ENCODE assay signal across 8 cellular contexts in genomic region chr11:58513747-58514367, GRCh38. TPM values are rescaled to one million over a fixed set of nuclear protein-coding genes. Genes with fewer than 3 reads are reported as not detected.
DNase-seq lines count a peak whose midpoint lies in the region; ATAC-seq and TF ChIP-seq lines count a peak whose summit lies in the region.

No MANE protein-coding gene starts in this region.

- POLR2A ChIA-PET in HEK293 (lab: Yijun Ruan, JAX): no interaction called here

- DNase-seq in natural killer cell: no peak
- no peak for DNase-seq in natural killer cell treated with Interleukin-12 subunit alpha and Interleukin-12 subunit beta and Interleukin-15 and Interleukin-18, amount 100 ng/mL, for 72 hours (ENCODE audit: low spot score)
- peak; percentile 0 for DNase-seq in NCI-H524 treated with DMSO at 0.1 percent for 48 hours (lab: John Stamatoyannopoulos, UW)
- peak; percentile 76 to 86 for DNase-seq in cardiac fibroblast (ENCODE audit: low read depth in 2 of 2)
- no peak for DNase-seq in left lobe of liver (ENCODE audit: low spot score)
- DNase-seq in aorta: no peak

- ATAC-seq in natural killer cell (peak in 2 of 3 donors; percentile 60 to 61), left lobe of liver (peak; percentile 76), aorta (ENCODE audit: low FRiP score) (peak; percentile 63), GM19467 (IDR thresholded peaks at IDR 0.05; ENCODE audit: unreplicated experiment) (no peak)
- no peak for ATAC-seq in natural killer cell treated with Interleukin-12 subunit alpha and Interleukin-12 subunit beta and Interleukin-15 and Interleukin-18, amount 100 ng/mL, for 72 hours

- H3K9me3 ChIP-seq in HEK293 (ENCODE audit: control insufficient read depth, insufficient read depth, low read depth, low read length) (no peaks in the 10 kb centered on the region), aorta (ENCODE audit: control insufficient read depth, low read length) (no peaks in the 10 kb centered on the region)

- no peaks in the 10 kb centered on the region for H3K27me3 ChIP-seq in aorta (ENCODE audit: control insufficient read depth in 1 of 2, insufficient read depth in 2 of 2, low read length in 1 of 2)

- CTCF ChIA-PET in HEK293 (lab: Yijun Ruan, JAX): interaction anchor here (0.5 to 6.5 kb wide), 15 partner anchors 8 to 1170 kb away, joined by 3 to 43 read pairs (median 3); no protein-coding TSS in a partner anchor

- H3K36me3 Mint-ChIP-seq in natural killer cell: no peaks in the 10 kb centered on the region
- no peaks in the 10 kb centered on the region for H3K36me3 Mint-ChIP-seq in natural killer cell treated with Interleukin-12 subunit alpha and Interleukin-12 subunit beta and Interleukin-15 and Interleukin-18, amount 100 ng/mL, for 72 hours

- 23% methylated on average over 5 of the region's 5 CpGs for WGBS in aorta, 2 donors

- no peak overlapping the region for H3K4me3 ChIP-seq in HEK293 (ENCODE audit: low read depth, low read length)
- H3K4me3 ChIP-seq in cardiac fibroblast (replicated peaks in 1 of 2; ENCODE audit: low read depth in 2 of 2, low read length in 2 of 2): no peak overlapping the region
- no peak overlapping the region for H3K4me3 ChIP-seq in aorta (ENCODE audit: low read length in 2 of 2)

- H3K36me3 ChIP-seq in HEK293 (ENCODE audit: control insufficient read depth in 2 of 2, insufficient read depth in 1 of 2, low read length in 2 of 2): no peaks in the 10 kb centered on the region
- no peaks in the 10 kb centered on the region for H3K36me3 ChIP-seq in aorta (ENCODE audit: control insufficient read depth in 1 of 2, insufficient read depth in 2 of 2, low read length in 1 of 2)

- H3K27me3 Mint-ChIP-seq in natural killer cell (ENCODE audit: low read depth in 2 of 2): peaks cover 0 to 3% of the 10 kb centered on the region in 2 donors
- H3K27me3 Mint-ChIP-seq in natural killer cell treated with Interleukin-12 subunit alpha and Interleukin-12 subunit beta and Interleukin-15 and Interleukin-18, amount 100 ng/mL, for 72 hours: no peaks in the 10 kb centered on the region

- no peaks in the 10 kb centered on the region for H3K4me1 Mint-ChIP-seq in natural killer cell
- H3K4me1 Mint-ChIP-seq in natural killer cell treated with Interleukin-12 subunit alpha and Interleukin-12 subunit beta and Interleukin-15 and Interleukin-18, amount 100 ng/mL, for 72 hours (ENCODE audit: low read depth in 2 of 2): no peaks in the 10 kb centered on the region

- no peak overlapping the region for H3K27ac Mint-ChIP-seq in natural killer cell
- H3K27ac Mint-ChIP-seq in natural killer cell treated with Interleukin-12 subunit alpha and Interleukin-12 subunit beta and Interleukin-15 and Interleukin-18, amount 100 ng/mL, for 72 hours: no peak overlapping the region

- no peaks in the 10 kb centered on the region for H3K9me3 Mint-ChIP-seq in natural killer cell
- no peaks in the 10 kb centered on the region for H3K9me3 Mint-ChIP-seq in natural killer cell treated with Interleukin-12 subunit alpha and Interleukin-12 subunit beta and Interleukin-15 and Interleukin-18, amount 100 ng/mL, for 72 hours

- TF ChIP-seq CTCF in natural killer cell (IDR thresholded peaks at IDR 0.05) (peak; percentile 37), HEK293 (tag by site-specific recombination; IDR thresholded peaks at IDR 0.05) (no peak), cardiac fibroblast (IDR thresholded peaks at IDR 0.05; ENCODE audit: low read depth, low read length) (peak; percentile 64)

- no peaks in the 10 kb centered on the region for H3K4me1 ChIP-seq in HEK293 (ENCODE audit: control insufficient read depth, insufficient read depth, low read length)
- H3K4me1 ChIP-seq in aorta (ENCODE audit: control insufficient read depth in 1 of 2, insufficient read depth in 2 of 2, low read length in 2 of 2): no peaks in the 10 kb centered on the region

- intact Hi-C loops in natural killer cell (cut with micrococcal nuclease) (loop anchor here (5.0 kb wide), 1 partner anchor 947 kb away; the partner anchor contains the start of gene UBE2L6), aorta (cut with DNase I) (loop anchor here in 1 of 2 donors (10.0 kb wide), 1 partner anchor 1059 kb away; no protein-coding TSS in a partner anchor)

- H3K4me3 Mint-ChIP-seq in natural killer cell: no peak overlapping the region
- no peak overlapping the region for H3K4me3 Mint-ChIP-seq in natural killer cell treated with Interleukin-12 subunit alpha and Interleukin-12 subunit beta and Interleukin-15 and Interleukin-18, amount 100 ng/mL, for 72 hours

- no peak overlapping the region for H3K27ac ChIP-seq in HEK293 (ENCODE audit: extremely low read depth, low read depth, low read length)
- H3K27ac ChIP-seq in aorta (ENCODE audit: low read depth in 1 of 2, low read length in 2 of 2): no peak overlapping the region

TF ChIP-seq in HEK293, 187 proteins besides CTCF, POLR2A, EP300 and RAD21:
- TF ChIP-seq HOXD13 (CRISPR knock-in tag; IDR thresholded peaks at IDR 0.05; ENCODE audit: borderline replicate concordance) (no peak), ZFP41 (tag by site-specific recombination; IDR thresholded peaks at IDR 0.05; ENCODE audit: borderline replicate concordance) (no peak), ZNF792 (tag by site-specific recombination; IDR thresholded peaks at IDR 0.05) (no peak), ZXDB (tag by site-specific recombination; IDR thresholded peaks at IDR 0.05) (no peak), ZNF837 (tag by site-specific recombination; IDR thresholded peaks at IDR 0.05) (no peak), ZNF654 (tag by site-specific recombination; IDR thresholded peaks at IDR 0.05; ENCODE audit: low read depth) (peak; percentile 67), ZSCAN5A (tag by site-specific recombination; IDR thresholded peaks at IDR 0.05) (no peak)

RNA-seq across cellular contexts. Expression of gene OR5B21, which starts 6.0 kb away (rescaled TPM):
- total RNA-seq in natural killer cell (under 1 TPM in 2 of 3 donors, not detected in 1; 0.28 to 0.55 TPM), left lobe of liver (not detected), aorta (not detected)
- total RNA-seq in natural killer cell treated with Interleukin-12 subunit alpha and Interleukin-12 subunit beta and Interleukin-15 and Interleukin-18, amount 100 ng/mL, for 72 hours: 1 to 10 TPM; 3.5 to 3.9 TPM
- polyA plus RNA-seq in aorta: not detected

Comparison
In these comparisons a context has a peak if more than half of its experiments do, and no peak if none do; other contexts are left out.
1. ATAC-seq: peak in natural killer cell (2 of 3), left lobe of liver (single experiment) and aorta (single experiment); none in natural killer cell treated with Interleukin-12 subunit alpha and Interleukin-12 subunit beta and Interleukin-15 and Interleukin-18, amount 100 ng/mL, for 72 hours (0 of 2) and GM19467 (single experiment).
2. DNase-seq: peak in NCI-H524 treated with DMSO at 0.1 percent for 48 hours (single experiment) and cardiac fibroblast (2 of 2); none in natural killer cell (single experiment), natural killer cell treated with Interleukin-12 subunit alpha and Interleukin-12 subunit beta and Interleukin-15 and Interleukin-18, amount 100 ng/mL, for 72 hours (single experiment), left lobe of liver (single experiment) and aorta (0 of 2).